8 cellular contexts compared by ENCODE assay signal in genomic region chr11:304915-305833, GRCh38. TPM values are rescaled to one million over a fixed set of nuclear protein-coding genes. Genes with fewer than 3 reads are reported as not detected.
DNase-seq lines count a peak whose midpoint lies in the region; ATAC-seq and TF ChIP-seq lines count a peak whose summit lies in the region.

No MANE protein-coding gene starts in this region.

- intact Hi-C loops in mucosa of descending colon (cut with DNase I, micrococcal nuclease): no loop called here

- no peaks in the 10 kb centered on the region for H3K36me3 ChIP-seq in mucosa of descending colon (ENCODE audit: low read depth)

- peak; percentile 76 for TF ChIP-seq CTCF in VCaP (conservative IDR thresholded peaks at IDR 0.05)
- TF ChIP-seq CTCF in mucosa of descending colon (IDR thresholded peaks at IDR 0.05): peak; percentile 40

- H3K4me1 ChIP-seq in mucosa of descending colon (ENCODE audit: low read depth): peaks cover 12% of the 10 kb centered on the region

- no peak overlapping the region for H3K4me3 ChIP-seq in mucosa of descending colon

- H3K9me3 ChIP-seq in mucosa of descending colon: no peaks in the 10 kb centered on the region

- H3K27ac ChIP-seq in VCaP: no peak overlapping the region

- ATAC-seq in mucosa of descending colon (peak; percentile 36), HG03521 (IDR thresholded peaks at IDR 0.05; ENCODE audit: unreplicated experiment) (no peak), GM19328 (IDR thresholded peaks at IDR 0.05; ENCODE audit: unreplicated experiment) (no peak)

- peak; percentile 67 for DNase-seq in NCI-H2227 (lab: John Stamatoyannopoulos, UW; ENCODE audit: unreplicated experiment)
- no peak for DNase-seq in NCI-H2227 treated with DMSO at 0.1 percent for 48 hours (lab: John Stamatoyannopoulos, UW)
- DNase-seq in LHCN-M2 (ENCODE audit: low read depth): peak; percentile 47
- DNase-seq in epidermal melanocyte (ENCODE audit: insufficient read length, low spot score): peak; percentile 99
- DNase-seq in mucosa of descending colon: peak; percentile 51 to 82 (median 72)

RNA-seq across cellular contexts. Expression of gene IFITM2, which starts 2.4 kb away (rescaled TPM):
- 15.6 and 21.9 TPM in 2 replicates for total RNA-seq in LHCN-M2 (2014; rRNA removed)
- 198 TPM for polyA plus RNA-seq in LHCN-M2 (2012)
- 100 to 1,000 TPM in 2 of 3 donors, 10 to 100 TPM in 1; 57.2 to 254 (median 111) TPM for total RNA-seq in mucosa of descending colon

RNA-seq across cellular contexts. Expression of gene IFITM5, which starts 5.8 kb away (rescaled TPM):
- total RNA-seq in LHCN-M2 (2014; rRNA removed): not detected in 2 replicates
- polyA plus RNA-seq in LHCN-M2 (2012): not detected
- not detected for total RNA-seq in mucosa of descending colon

RNA-seq across cellular contexts. Expression of gene IFITM1, which starts 8.7 kb away (rescaled TPM):
- 0.32 and 3.2 TPM in 2 replicates for total RNA-seq in LHCN-M2 (2014; rRNA removed)
- polyA plus RNA-seq in LHCN-M2 (2012): 0.49 TPM
- 100 to 1,000 TPM in 1 of 3 donors, 10 to 100 TPM in 2; 80.2 to 182 (median 87.3) TPM for total RNA-seq in mucosa of descending colon

RNA-seq across cellular contexts. Expression of gene IFITM3, which starts 15.5 kb away (rescaled TPM):
- total RNA-seq in LHCN-M2 (2014; rRNA removed) (43.4 and 63.7 TPM in 2 replicates), mucosa of descending colon (100 to 1,000 TPM in 2 of 3 donors, 10 to 100 TPM in 1; 76.1 to 410 (median 353) TPM)
- 702 TPM for polyA plus RNA-seq in LHCN-M2 (2012)

RNA-seq across cellular contexts. Expression of gene PGGHG, which starts 16.2 kb away (rescaled TPM):
- total RNA-seq in LHCN-M2 (2014; rRNA removed) (5.2 and 7.6 TPM in 2 replicates), mucosa of descending colon (10 to 100 TPM; 21.2 to 37.1 (median 29.7) TPM)
- polyA plus RNA-seq in LHCN-M2 (2012): 1.2 TPM

Comparison
In these comparisons a context has a peak if more than half of its experiments do, and no peak if none do; other contexts are left out.
1. RNA of gene IFITM1, which starts 8.7 kb away (total RNA-seq): 80.2 to 182 TPM in mucosa of descending colon; 0.32 to 3.2 TPM in LHCN-M2; every median in the first group is over 10 times any median in the second.